24 cellular contexts compared by ENCODE assay signal in the genomic region with DNA sequence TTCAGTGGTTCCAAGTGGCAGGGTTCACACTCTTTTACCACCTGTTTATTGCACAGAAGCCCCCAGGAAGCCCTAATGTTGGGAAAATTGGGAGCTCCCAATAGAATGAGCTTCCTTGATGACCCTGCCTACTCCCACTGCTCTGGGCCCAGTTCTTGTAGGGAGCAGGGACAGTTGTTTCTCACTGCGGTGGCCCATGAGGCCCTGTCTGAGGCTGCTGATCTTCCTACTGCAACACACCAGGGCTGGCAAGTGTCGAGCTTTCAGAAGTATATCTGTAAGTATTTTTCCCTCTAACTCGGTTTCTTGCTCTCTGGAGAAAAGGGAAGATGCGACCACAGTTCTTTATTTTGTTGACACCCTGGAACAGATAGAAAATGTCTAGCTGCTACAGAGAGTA.
"Had no signal": no experiment of that assay in that cellular context is flagged by ENCODE, and none has a peak within 500 bp of the region (broad histone marks: within the 10 kb centered on the region; RNA-seq: fewer than 3 reads in every experiment).

No MANE protein-coding gene starts in this region.

- H3K27ac ChIP-seq: esophagus muscularis mucosa, heart right ventricle, lower lobe of right lung, parathyroid adenoma, right atrium auricular region, sigmoid colon, spleen, suprapubic skin, transverse colon, upper lobe of right lung, uterus had no signal

- H3K9me3 Mint-ChIP-seq: dendritic cell treated with granulocyte-macrophage colony-stimulating factor and Interleukin-4, amounts not matched to agents 40 ng/mL and 50 ng/mL, for 4 days; naive thymus-derived CD8-positive, alpha-beta T cell; stimulated activated naive CD8-positive, alpha-beta T cell treated with anti-CD3 and anti-CD28 coated beads, Interleukin-15, Interleukin-2, amounts not matched to agents 100 ng/mL and 50 ng/mL, for 24 hours had no signal

- H3K9ac ChIP-seq: parathyroid adenoma had no signal

- H3K36me3 ChIP-seq: esophagus muscularis mucosa, heart right ventricle, lower lobe of right lung, right atrium auricular region, sigmoid colon, spleen, suprapubic skin, transverse colon, upper lobe of right lung, uterus had no signal

- H3K36me3 Mint-ChIP-seq: naive thymus-derived CD8-positive, alpha-beta T cell; stimulated activated naive B cell treated with anti-CD40 and anti-IgM and Interleukin-4, amounts not matched to agents 10 μg/mL and 1 μg/mL and 100 μg/mL, for 72 hours had no signal

- H3K9me3 ChIP-seq: lower lobe of right lung, sigmoid colon, spleen, suprapubic skin, transverse colon, upper lobe of right lung, uterus had no signal

- H3K4me3 ChIP-seq: esophagus muscularis mucosa, heart right ventricle, lower lobe of right lung, right atrium auricular region, sigmoid colon, spleen, suprapubic skin, transverse colon, upper lobe of right lung, uterus had no signal

- ATAC-seq: heart right ventricle; left colon; left ventricle myocardium superior; lower lobe of right lung; naive thymus-derived CD8-positive, alpha-beta T cell; stimulated activated naive B cell treated with anti-CD40 and anti-IgM and Interleukin-4, amounts not matched to agents 10 μg/mL and 1 μg/mL and 100 μg/mL, for 72 hours; upper lobe of right lung had no signal

- H3K4me3 Mint-ChIP-seq: dendritic cell treated with granulocyte-macrophage colony-stimulating factor and Interleukin-4, amounts not matched to agents 40 ng/mL and 50 ng/mL, for 4 days; naive thymus-derived CD8-positive, alpha-beta T cell; nephron progenitor cell; stimulated activated naive B cell treated with anti-CD40 and anti-IgM and Interleukin-4, amounts not matched to agents 10 μg/mL and 1 μg/mL and 100 μg/mL, for 72 hours; stimulated activated naive CD8-positive, alpha-beta T cell treated with anti-CD3 and anti-CD28 coated beads, Interleukin-15, Interleukin-2, amounts not matched to agents 100 ng/mL and 50 ng/mL, for 24 hours had no signal

- H3K27me3 Mint-ChIP-seq: dendritic cell treated with granulocyte-macrophage colony-stimulating factor and Interleukin-4, amounts not matched to agents 40 ng/mL and 50 ng/mL, for 4 days; progenitor cell of endocrine pancreas; stimulated activated naive CD8-positive, alpha-beta T cell treated with anti-CD3 and anti-CD28 coated beads, Interleukin-15, Interleukin-2, amounts not matched to agents 100 ng/mL and 50 ng/mL, for 24 hours had no signal

- DNase-seq: effector memory CD4-positive, alpha-beta T cell; foreskin melanocyte; glutamatergic neuron; heart right ventricle; hippocampal formation; kidney glomerular epithelial cell; left colon; left ventricle myocardium superior; lower lobe of right lung; naive thymus-derived CD8-positive, alpha-beta T cell; nephron progenitor cell; sigmoid colon; spleen; stimulated activated naive B cell treated with anti-CD40 and anti-IgM and Interleukin-4, amounts not matched to agents 10 μg/mL and 1 μg/mL and 100 μg/mL, for 72 hours; transverse colon; upper lobe of right lung; uterus had no signal

- H3K4me1 ChIP-seq: esophagus muscularis mucosa, heart right ventricle, lower lobe of right lung, parathyroid adenoma, right atrium auricular region, sigmoid colon, spleen, suprapubic skin, transverse colon, upper lobe of right lung, uterus had no signal

- H3K27me3 ChIP-seq: esophagus muscularis mucosa, heart right ventricle, right atrium auricular region, sigmoid colon, spleen, suprapubic skin, transverse colon, upper lobe of right lung, uterus had no signal

- H3K4me1 Mint-ChIP-seq: naive thymus-derived CD8-positive, alpha-beta T cell had no signal

- H3K27ac Mint-ChIP-seq: dendritic cell treated with granulocyte-macrophage colony-stimulating factor and Interleukin-4, amounts not matched to agents 40 ng/mL and 50 ng/mL, for 4 days; naive thymus-derived CD8-positive, alpha-beta T cell; progenitor cell of endocrine pancreas; stimulated activated naive B cell treated with anti-CD40 and anti-IgM and Interleukin-4, amounts not matched to agents 10 μg/mL and 1 μg/mL and 100 μg/mL, for 72 hours; stimulated activated naive CD8-positive, alpha-beta T cell treated with anti-CD3 and anti-CD28 coated beads, Interleukin-15, Interleukin-2, amounts not matched to agents 100 ng/mL and 50 ng/mL, for 24 hours had no signal

- H3K79me2 ChIP-seq: parathyroid adenoma had no signal

- H2AFZ ChIP-seq: parathyroid adenoma had no signal
